ENCODE assay signal across 17 cellular contexts in the genomic region with DNA sequence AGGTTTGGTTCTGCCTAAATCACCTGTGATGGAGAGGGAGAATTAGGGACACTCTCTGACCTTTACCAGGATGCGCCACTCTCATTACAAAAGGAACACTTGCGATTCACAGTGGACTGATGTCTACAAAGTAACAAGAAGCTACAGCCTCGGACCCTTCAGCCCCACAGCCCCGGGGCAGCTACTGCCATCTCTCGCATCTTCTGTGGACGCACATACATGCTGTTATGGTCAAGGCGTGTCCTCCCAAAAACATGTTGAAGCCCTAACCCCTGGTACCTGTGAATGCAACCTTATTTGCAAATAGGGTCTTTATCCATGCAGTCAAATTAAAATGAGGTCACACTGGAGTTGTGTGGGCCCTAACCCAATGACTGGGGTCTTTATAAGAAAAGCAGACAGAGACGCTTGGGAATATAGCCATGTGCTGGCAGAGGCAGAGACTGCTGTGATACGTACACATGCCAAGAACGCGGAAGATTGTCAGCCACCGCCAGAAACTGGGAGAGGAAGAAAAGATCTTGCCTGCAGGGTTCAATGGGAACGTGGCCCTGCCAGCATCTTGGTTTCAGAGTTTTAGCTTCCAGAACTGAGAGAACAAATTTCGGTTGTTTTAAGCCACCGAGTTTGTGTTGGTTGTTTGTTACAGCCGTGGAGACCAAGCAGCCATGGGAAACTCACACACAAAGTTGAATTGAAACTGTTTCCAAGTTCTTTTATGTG. TPM values are rescaled to one million over a fixed set of nuclear protein-coding genes. Genes with fewer than 3 reads are reported as not detected.
DNase-seq lines count a peak whose midpoint lies in the region; ATAC-seq, FAIRE-seq and TF ChIP-seq lines count a peak whose summit lies in the region.
"Had no signal": no experiment of that assay in that cellular context is flagged by ENCODE, and none has a peak within 500 bp of the region (broad histone marks: within the 10 kb centered on the region; RNA-seq: fewer than 3 reads in every experiment).

No MANE protein-coding gene starts in this region.

- H3K9ac ChIP-seq in fibroblast of lung (ENCODE audit: insufficient read depth, low read length) = no peak overlapping the region

- TF ChIP-seq POLR2A in vagina (IDR thresholded peaks at IDR 0.05) = no peak

- DNase-seq in OCI-M1 (lab: John Stamatoyannopoulos, UW) (peak; percentile 1), fibroblast of lung (ENCODE audit: low read depth in 2 of 2) (peak; percentile 34 to 43), mucosa of descending colon (no peak), HTR-8/SVneo (ENCODE audit: insufficient read length, low spot score) (no peak), GM19238 (ENCODE audit: insufficient read length, low spot score) (no peak), vagina (ENCODE audit: extremely low spot score in 2 of 2) (no peak)
- no peak for DNase-seq in activated T-helper 2 cell treated with anti-CD3 and anti-CD28 coated beads, Interferon-gamma antibody, Interleukin-2, Interleukin-4, amounts not matched to agents 10 μg/mL and 5 μg/mL and 100 μg/mL, durations not matched to agents 14 hours and 24 hours and 36 hours (ENCODE audit: low spot score)
- DNase-seq: activated CD4-positive, alpha-beta T cell treated with anti-CD3 and anti-CD28 coated beads for 36 hours; activated T-cell treated with anti-CD3 and anti-CD28 coated beads, Interleukin-2, amount 50 U/mL, for 4 hours; adrenal gland; Calu3; H7; NCI-H2081; NCI-H526 had no signal

- H3K4me3 ChIP-seq in ACC112 (ENCODE audit: low read depth, low read length) (peak overlapping the region; percentile 55), fibroblast of lung (replicated peaks in 1 of 4; ENCODE audit: control extremely low read depth in 1 of 4, insufficient read depth in 1 of 4, low read depth in 3 of 4, low read length in 4 of 4) (peak overlapping the region in 2 of 4 experiments; percentile 18 to 33), mucosa of descending colon (no peak overlapping the region), vagina (no peak overlapping the region)
- H3K4me3 ChIP-seq: adrenal gland had no signal

- H3K9me3 ChIP-seq in fibroblast of lung (ENCODE audit: control insufficient read depth, insufficient read depth, low read depth, low read length) (no peaks in the 10 kb centered on the region), mucosa of descending colon (no peaks in the 10 kb centered on the region), vagina (no peaks in the 10 kb centered on the region)
- H3K9me3 ChIP-seq: adrenal gland had no signal

- H3K27me3 Mint-ChIP-seq in activated T-helper 2 cell treated with anti-CD3 and anti-CD28 coated beads, Interferon-gamma antibody, Interleukin-2, Interleukin-4, amounts not matched to agents 10 μg/mL and 5 μg/mL and 100 μg/mL, durations not matched to agents 14 hours and 24 hours and 36 hours (ENCODE audit: low read depth) = peaks cover 2% of the 10 kb centered on the region

- H3K9me3 Mint-ChIP-seq in activated T-helper 2 cell treated with anti-CD3 and anti-CD28 coated beads, Interferon-gamma antibody, Interleukin-2, Interleukin-4, amounts not matched to agents 10 μg/mL and 5 μg/mL and 100 μg/mL, durations not matched to agents 14 hours and 24 hours and 36 hours = peaks cover 3% of the 10 kb centered on the region

- H3K4me1 Mint-ChIP-seq in activated T-helper 2 cell treated with anti-CD3 and anti-CD28 coated beads, Interferon-gamma antibody, Interleukin-2, Interleukin-4, amounts not matched to agents 10 μg/mL and 5 μg/mL and 100 μg/mL, durations not matched to agents 14 hours and 24 hours and 36 hours (ENCODE audit: low read depth) = no peaks in the 10 kb centered on the region
- H3K4me1 Mint-ChIP-seq: activated CD4-positive, alpha-beta T cell treated with anti-CD3 and anti-CD28 coated beads for 36 hours had no signal

- no peaks in the 10 kb centered on the region for H3K79me2 ChIP-seq in ACC112 (ENCODE audit: control insufficient read depth, insufficient read depth, low read length, unreplicated experiment)
- no peaks in the 10 kb centered on the region for H3K79me2 ChIP-seq in fibroblast of lung (ENCODE audit: control insufficient read depth, insufficient read depth, low read length)

- TF ChIP-seq CTCF in fibroblast of lung (conservative IDR thresholded peaks at IDR 0.05 in 1 of 2, IDR thresholded peaks at IDR 0.05 in 1 of 2; ENCODE audit: low read depth in 1 of 2, low read length in 2 of 2) (no peak), mucosa of descending colon (IDR thresholded peaks at IDR 0.05) (no peak), vagina (IDR thresholded peaks at IDR 0.05) (no peak)

- H3K4me2 ChIP-seq in fibroblast of lung (ENCODE audit: extremely low read depth, insufficient read depth, low read length) = no peak overlapping the region

- no peak overlapping the region for H3K27ac ChIP-seq in ACC112 (ENCODE audit: low read depth, low read length)
- no peak overlapping the region for H3K27ac ChIP-seq in fibroblast of lung (ENCODE audit: insufficient read depth, low read length)
- H3K27ac ChIP-seq in vagina = no peak overlapping the region
- H3K27ac ChIP-seq: adrenal gland had no signal

- no peaks in the 10 kb centered on the region for H3K36me3 Mint-ChIP-seq in activated T-helper 2 cell treated with anti-CD3 and anti-CD28 coated beads, Interferon-gamma antibody, Interleukin-2, Interleukin-4, amounts not matched to agents 10 μg/mL and 5 μg/mL and 100 μg/mL, durations not matched to agents 14 hours and 24 hours and 36 hours (ENCODE audit: low read depth)

- no peak for FAIRE-seq in HTR-8/SVneo (lab: Jason Lieb, UNC)
- FAIRE-seq: A204.1 had no signal

- H3K27ac Mint-ChIP-seq in activated T-helper 2 cell treated with anti-CD3 and anti-CD28 coated beads, Interferon-gamma antibody, Interleukin-2, Interleukin-4, amounts not matched to agents 10 μg/mL and 5 μg/mL and 100 μg/mL, durations not matched to agents 14 hours and 24 hours and 36 hours = no peak overlapping the region
- H3K27ac Mint-ChIP-seq: activated CD4-positive, alpha-beta T cell treated with anti-CD3 and anti-CD28 coated beads for 36 hours had no signal

- H2AFZ ChIP-seq in ACC112 (ENCODE audit: low read length, unreplicated experiment) (peak overlapping the region; percentile 92), fibroblast of lung (ENCODE audit: low read length) (peak overlapping the region; percentile 31)

- ATAC-seq in mucosa of descending colon = peak; percentile 28
- ATAC-seq: activated CD4-positive, alpha-beta T cell treated with anti-CD3 and anti-CD28 coated beads for 36 hours; activated T-cell treated with anti-CD3 and anti-CD28 coated beads, Interleukin-2, amount 50 U/mL, for 4 hours had no signal

- H3K36me3 ChIP-seq in ACC112 (ENCODE audit: insufficient read depth, low read length) = no peaks in the 10 kb centered on the region
- no peaks in the 10 kb centered on the region for H3K36me3 ChIP-seq in fibroblast of lung (ENCODE audit: control insufficient read depth, insufficient read depth, low read length)
- no peaks in the 10 kb centered on the region for H3K36me3 ChIP-seq in mucosa of descending colon (ENCODE audit: low read depth)
- no peaks in the 10 kb centered on the region for H3K36me3 ChIP-seq in vagina
- H3K36me3 ChIP-seq: adrenal gland had no signal

- H3K4me1 ChIP-seq in ACC112 (ENCODE audit: control insufficient read depth, insufficient read depth, low read length, unreplicated experiment) = peaks cover 4% of the 10 kb centered on the region
- no peaks in the 10 kb centered on the region for H3K4me1 ChIP-seq in fibroblast of lung (ENCODE audit: control insufficient read depth, extremely low read depth, insufficient read depth, low read length)
- no peaks in the 10 kb centered on the region for H3K4me1 ChIP-seq in mucosa of descending colon (ENCODE audit: low read depth)
- H3K4me1 ChIP-seq in vagina = peaks cover 5% of the 10 kb centered on the region
- H3K4me1 ChIP-seq: adrenal gland had no signal

- H3K27me3 ChIP-seq in ACC112 (ENCODE audit: insufficient read depth, low read length) (peaks cover 7% of the 10 kb centered on the region), fibroblast of lung (ENCODE audit: control insufficient read depth, insufficient read depth, low read length) (peaks cover 4% of the 10 kb centered on the region), vagina (no peaks in the 10 kb centered on the region)

- intact Hi-C loops in mucosa of descending colon (cut with DNase I, micrococcal nuclease) (no loop called here), vagina (cut with DNase I) (no loop called here)
- intact Hi-C loops in activated T-helper 2 cell treated with anti-CD3 and anti-CD28 coated beads, Interferon-gamma antibody, Interleukin-2, Interleukin-4, amounts not matched to agents 10 μg/mL and 5 μg/mL and 100 μg/mL, durations not matched to agents 14 hours and 24 hours and 36 hours (cut with micrococcal nuclease) = no loop called here

- no peaks in the 10 kb centered on the region for H4K20me1 ChIP-seq in fibroblast of lung (ENCODE audit: control insufficient read depth, extremely low read depth, insufficient read depth, low read length)

- no peak overlapping the region for H3K4me3 Mint-ChIP-seq in activated T-helper 2 cell treated with anti-CD3 and anti-CD28 coated beads, Interferon-gamma antibody, Interleukin-2, Interleukin-4, amounts not matched to agents 10 μg/mL and 5 μg/mL and 100 μg/mL, durations not matched to agents 14 hours and 24 hours and 36 hours (ENCODE audit: low read depth)
- H3K4me3 Mint-ChIP-seq: activated CD4-positive, alpha-beta T cell treated with anti-CD3 and anti-CD28 coated beads for 36 hours; activated T-cell treated with anti-CD3 and anti-CD28 coated beads, Interleukin-2, amount 50 U/mL, for 4 hours had no signal

RNA-seq across cellular contexts. Expression of gene ATP2C2, which starts 23.0 kb away (rescaled TPM):
- total RNA-seq in fibroblast of lung = not detected in 2 replicates
- not detected in 2 replicates for polyA plus RNA-seq in fibroblast of lung
- 0.08 TPM in 1 of 2 replicates, not detected in the other for polyA plus RNA-seq in fibroblast of lung (2012)
- polyA minus RNA-seq in fibroblast of lung (ENCODE audit: low replicate concordance) = not detected in 2 replicates
- total RNA-seq in mucosa of descending colon = 100 to 1,000 TPM in 2 of 3 donors, 10 to 100 TPM in 1; 98.8 to 322 (median 159) TPM
- not detected in 2 replicates for total RNA-seq in activated T-helper 2 cell treated with anti-CD3 and anti-CD28 coated beads, Interferon-gamma antibody, Interleukin-2, Interleukin-4, amounts not matched to agents 10 μg/mL and 5 μg/mL and 100 μg/mL, durations not matched to agents 14 hours and 24 hours and 36 hours
- total RNA-seq in vagina = 35.1 TPM
- total RNA-seq: activated CD4-positive, alpha-beta T cell treated with anti-CD3 and anti-CD28 coated beads for 36 hours; activated T-cell treated with anti-CD3 and anti-CD28 coated beads, Interleukin-2, amount 50 U/mL, for 4 hours had no signal
- polyA plus RNA-seq: neural cell had no signal

Comparison
In these comparisons a context has a peak if more than half of its experiments do, and no peak if none do; other contexts are left out.
1. DNase-seq: peak in OCI-M1 (single experiment) and fibroblast of lung (2 of 2); none in mucosa of descending colon (0 of 3), HTR-8/SVneo (single experiment), GM19238 (single experiment), activated T-helper 2 cell treated with anti-CD3 and anti-CD28 coated beads, Interferon-gamma antibody, Interleukin-2, Interleukin-4, amounts not matched to agents 10 μg/mL and 5 μg/mL and 100 μg/mL, durations not matched to agents 14 hours and 24 hours and 36 hours (single experiment) and vagina (0 of 2).
2. RNA of gene ATP2C2, which starts 23.0 kb away (total RNA-seq): 98.8 to 322 TPM in mucosa of descending colon and 35.1 TPM in vagina (single experiment); not detected in activated T-helper 2 cell treated with anti-CD3 and anti-CD28 coated beads, Interferon-gamma antibody, Interleukin-2, Interleukin-4, amounts not matched to agents 10 μg/mL and 5 μg/mL and 100 μg/mL, durations not matched to agents 14 hours and 24 hours and 36 hours and not detected in fibroblast of lung; every median in the first group is over 10 times any median in the second.